In the genomic region with DNA sequence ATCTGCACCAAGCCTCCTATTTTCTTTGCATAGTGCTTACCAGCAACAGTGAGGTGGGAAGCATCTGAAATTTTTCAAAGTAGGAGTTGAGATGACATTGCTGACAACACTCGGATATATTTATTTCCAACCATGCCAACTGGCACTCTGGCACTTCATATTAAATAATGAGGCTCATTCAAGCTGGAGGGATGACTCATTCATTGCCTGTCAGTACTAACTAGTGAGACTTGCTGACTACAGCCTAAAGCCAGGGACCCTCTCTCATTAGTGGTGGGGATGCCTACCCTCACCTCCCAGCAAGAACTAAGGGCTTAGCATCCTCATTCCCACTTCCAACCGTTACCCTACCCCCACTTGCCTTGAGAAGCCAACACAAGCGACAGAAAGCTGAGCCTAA, we compare ENCODE assay signal across 16 cellular contexts.
DNase-seq lines count a peak whose midpoint lies in the region; ATAC-seq and TF ChIP-seq lines count a peak whose summit lies in the region.
"Had no signal": no experiment of that assay in that cellular context is flagged by ENCODE, and none has a peak within 500 bp of the region (broad histone marks: within the 10 kb centered on the region; RNA-seq: fewer than 3 reads in every experiment).

No MANE protein-coding gene starts in this region.

- ATAC-seq in foreskin keratinocyte = peak; percentile 47
- no peak for ATAC-seq in GM18907 (IDR thresholded peaks at IDR 0.05; ENCODE audit: unreplicated experiment)

- 0 out of 2 replicates have a peak, but pooled peaks cover 11% of the 10 kb centered on the region for H3K9me3 ChIP-seq in SK-N-SH

- H3K27ac Mint-ChIP-seq in activated CD4-positive, alpha-beta memory T cell treated with anti-CD3 and anti-CD28 coated beads, Interleukin-2, amount 10 ng/mL, durations not matched to agents 7 days and 5 days = no peak overlapping the region
- H3K27ac Mint-ChIP-seq: CD8-positive, alpha-beta memory T cell; type B pancreatic cell had no signal

- WGBS in SK-N-SH (ENCODE audit: low lambda C conversion rate) = 24% methylated on average over 3 of the region's 3 CpGs

- H3K27me3 ChIP-seq in SK-N-SH (ENCODE audit: insufficient read depth) (no peaks in the 10 kb centered on the region), foreskin keratinocyte (no peaks in the 10 kb centered on the region)
- H3K27me3 ChIP-seq: sigmoid colon had no signal

- DNase-seq in DMS79 treated with DMSO at 0.1 percent for 48 hours (lab: John Stamatoyannopoulos, UW) = peak; percentile 27
- no peak for DNase-seq in DMS79 (lab: John Stamatoyannopoulos, UW)
- no peak for DNase-seq in SK-N-SH
- DNase-seq in foreskin keratinocyte = no peak
- peak in 8 of 49 donors; percentile 1 to 40 (median 12) for DNase-seq in substantia nigra (lab: John Stamatoyannopoulos, UW)
- no peak for DNase-seq in NCI-H1092 (lab: John Stamatoyannopoulos, UW)
- no peak for DNase-seq in activated CD4-positive, alpha-beta memory T cell treated with anti-CD3 and anti-CD28 coated beads, Interleukin-2, amount 10 ng/mL, durations not matched to agents 7 days and 5 days
- DNase-seq: activated CD4-positive, alpha-beta T cell treated with anti-CD3 and anti-CD28 coated beads, Interleukin-2, amount 50 U/mL, for 48 hours; CD8-positive, alpha-beta memory T cell; dermis blood vessel endothelial cell; NCI-H1092 treated with DMSO at 0.1 percent for 48 hours; Right ventricle myocardium superior; sigmoid colon; stimulated activated CD4-positive, alpha-beta T cell treated with anti-CD3 and anti-CD28 coated beads, Interleukin-4, amount 100 ng/mL, for 24 hours had no signal

- no peak overlapping the region for H2AFZ ChIP-seq in SK-N-SH (ENCODE audit: low read depth)

- H3K4me1 Mint-ChIP-seq in activated CD4-positive, alpha-beta memory T cell treated with anti-CD3 and anti-CD28 coated beads, Interleukin-2, amount 10 ng/mL, durations not matched to agents 7 days and 5 days = no peaks in the 10 kb centered on the region
- H3K4me1 Mint-ChIP-seq: CD8-positive, alpha-beta memory T cell had no signal

- H3F3A ChIP-seq in SK-N-SH (replicated peaks; ENCODE audit: insufficient read depth) = no peaks in the 10 kb centered on the region

- POLR2A ChIA-PET in SK-N-SH (lab: Yijun Ruan, JAX) = no interaction called here
- POLR2A ChIA-PET in activated CD4-positive, alpha-beta memory T cell treated with anti-CD3 and anti-CD28 coated beads, Interleukin-2, amount 10 ng/mL, durations not matched to agents 7 days and 5 days (lab: Charles Lee) = no interaction called here

- TF ChIP-seq EP300 in SK-N-SH (IDR thresholded peaks at IDR 0.05; ENCODE audit: borderline replicate concordance in 1 of 2, low read depth in 1 of 2, low read length in 1 of 2) = no peak

- H3K27ac ChIP-seq in SK-N-SH (ENCODE audit: low read depth in 2 of 2, low read length in 1 of 2) (no peak overlapping the region), foreskin keratinocyte (no peak overlapping the region), substantia nigra (ENCODE audit: low read depth, low read length, poor library complexity, severe bottlenecking) (peak overlapping the region; percentile 57)
- H3K27ac ChIP-seq: sigmoid colon had no signal

- no peaks in the 10 kb centered on the region for H3K36me3 Mint-ChIP-seq in activated CD4-positive, alpha-beta memory T cell treated with anti-CD3 and anti-CD28 coated beads, Interleukin-2, amount 10 ng/mL, durations not matched to agents 7 days and 5 days (ENCODE audit: low read depth)
- H3K36me3 Mint-ChIP-seq: CD8-positive, alpha-beta memory T cell; type B pancreatic cell had no signal

- H4K20me1 ChIP-seq in SK-N-SH (ENCODE audit: insufficient read depth) = no peaks in the 10 kb centered on the region

- no peaks in the 10 kb centered on the region for H3K79me2 ChIP-seq in SK-N-SH (ENCODE audit: insufficient read depth)

- no peak overlapping the region for H3K4me3 ChIP-seq in SK-N-SH (ENCODE audit: low read depth in 2 of 2, low read length in 1 of 2)
- H3K4me3 ChIP-seq: sigmoid colon had no signal

- H3K4me3 Mint-ChIP-seq in activated CD4-positive, alpha-beta memory T cell treated with anti-CD3 and anti-CD28 coated beads, Interleukin-2, amount 10 ng/mL, durations not matched to agents 7 days and 5 days = no peak overlapping the region
- H3K4me3 Mint-ChIP-seq: CD8-positive, alpha-beta memory T cell; type B pancreatic cell had no signal

- H3K27me3 Mint-ChIP-seq in activated CD4-positive, alpha-beta memory T cell treated with anti-CD3 and anti-CD28 coated beads, Interleukin-2, amount 10 ng/mL, durations not matched to agents 7 days and 5 days = peaks cover 3% of the 10 kb centered on the region
- H3K27me3 Mint-ChIP-seq: type B pancreatic cell had no signal

- no peak overlapping the region for H3K4me2 ChIP-seq in SK-N-SH

- H3K9me2 ChIP-seq in SK-N-SH = no peaks in the 10 kb centered on the region

- TF ChIP-seq CTCF in SK-N-SH (IDR thresholded peaks at IDR 0.05) (no peak), foreskin keratinocyte (conservative IDR thresholded peaks at IDR 0.05) (no peak)

- H3K36me3 ChIP-seq in SK-N-SH (replicated peaks in 1 of 2; ENCODE audit: control insufficient read depth in 1 of 2, insufficient read depth in 2 of 2, low read length in 1 of 2) = no peaks in the 10 kb centered on the region
- H3K36me3 ChIP-seq: sigmoid colon had no signal

- peaks cover 3% of the 10 kb centered on the region for H3K9me3 Mint-ChIP-seq in activated CD4-positive, alpha-beta memory T cell treated with anti-CD3 and anti-CD28 coated beads, Interleukin-2, amount 10 ng/mL, durations not matched to agents 7 days and 5 days
- H3K9me3 Mint-ChIP-seq: type B pancreatic cell had no signal

- no peaks in the 10 kb centered on the region; a peak in 1 of 4 replicates for H3K4me1 ChIP-seq in SK-N-SH (ENCODE audit: control insufficient read depth in 1 of 2, insufficient read depth in 2 of 2, low read depth in 1 of 2, low read length in 1 of 2)
- H3K4me1 ChIP-seq in foreskin keratinocyte = peaks cover 10% of the 10 kb centered on the region

- no peak for TF ChIP-seq RAD21 in SK-N-SH (IDR thresholded peaks at IDR 0.05; ENCODE audit: low read length)

- H3K9ac ChIP-seq in SK-N-SH = no peak overlapping the region

- CTCF ChIA-PET in SK-N-SH (lab: Yijun Ruan, JAX) = no interaction called here
- CTCF ChIA-PET in activated CD4-positive, alpha-beta memory T cell treated with anti-CD3 and anti-CD28 coated beads, Interleukin-2, amount 10 ng/mL, durations not matched to agents 7 days and 5 days (lab: Charles Lee) = interaction anchor here (1.6 kb wide), 1 partner anchor 18 kb away, joined by 3 read pairs; no protein-coding TSS in a partner anchor

TF ChIP-seq in SK-N-SH, 30 proteins besides CTCF, POLR2A, EP300 and RAD21:
- TF ChIP-seq, protein P1, sequence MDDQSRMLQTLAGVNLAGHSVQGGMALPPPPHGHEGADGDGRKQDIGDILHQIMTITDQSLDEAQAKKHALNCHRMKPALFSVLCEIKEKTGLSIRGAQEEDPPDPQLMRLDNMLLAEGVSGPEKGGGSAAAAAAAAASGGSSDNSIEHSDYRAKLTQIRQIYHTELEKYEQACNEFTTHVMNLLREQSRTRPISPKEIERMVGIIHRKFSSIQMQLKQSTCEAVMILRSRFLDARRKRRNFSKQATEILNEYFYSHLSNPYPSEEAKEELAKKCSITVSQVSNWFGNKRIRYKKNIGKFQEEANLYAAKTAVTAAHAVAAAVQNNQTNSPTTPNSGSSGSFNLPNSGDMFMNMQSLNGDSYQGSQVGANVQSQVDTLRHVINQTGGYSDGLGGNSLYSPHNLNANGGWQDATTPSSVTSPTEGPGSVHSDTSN (IDR thresholded peaks at IDR 0.05) = 0 out of 2 replicates have a peak, but pooled peaks have one; percentile 10
- TF ChIP-seq POLR2AphosphoS5 (IDR thresholded peaks at IDR 0.05; ENCODE audit: low read depth, low read length) (no peak), TEAD4 (IDR thresholded peaks at IDR 0.05; ENCODE audit: borderline replicate concordance, insufficient read depth) (no peak)
